Comparison of ENCODE assay signal across 19 cellular contexts in the genomic region with DNA sequence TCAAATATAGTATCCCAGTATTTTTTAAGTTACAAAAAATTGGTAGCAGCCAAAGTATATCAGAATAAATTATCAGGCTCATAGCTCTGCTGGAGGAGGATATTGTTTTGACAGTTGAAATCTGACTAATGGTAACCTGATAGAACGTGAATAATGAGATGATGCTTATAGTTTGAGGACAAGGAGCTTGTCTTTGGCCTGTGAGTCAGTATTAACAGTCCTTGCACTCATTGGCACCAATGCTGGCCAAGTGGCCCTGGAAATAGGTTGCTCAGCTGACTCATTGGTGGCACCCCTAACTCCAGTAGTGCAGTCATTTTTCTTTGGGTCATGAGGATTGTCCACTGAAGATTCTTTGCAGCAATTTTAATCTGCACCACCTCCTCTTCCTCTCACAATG.
A peak's percentile ranks its signal among the peaks of the same experiment; 100 is the strongest.
DNase-seq lines count a peak whose midpoint lies in the region; ATAC-seq and TF ChIP-seq lines count a peak whose summit lies in the region.
"Had no signal": no experiment of that assay in that cellular context is flagged by ENCODE, and none has a peak within 500 bp of the region (broad histone marks: within the 10 kb centered on the region; RNA-seq: fewer than 3 reads in every experiment).

No MANE protein-coding gene starts in this region.

- H3K36me3 ChIP-seq in PC-3 (ENCODE audit: low read depth, low read length) (no peaks in the 10 kb centered on the region), neuronal stem cell (replicated peaks in 1 of 2; ENCODE audit: control insufficient read depth in 2 of 2, insufficient read depth in 2 of 2, low read length in 2 of 2) (no peaks in the 10 kb centered on the region)
- H3K36me3 ChIP-seq: HAP-1 had no signal

- peak; percentile 73 for ATAC-seq in PC-3
- peak; percentile 29 for ATAC-seq in omental fat pad (ENCODE audit: low FRiP score)
- ATAC-seq in activated CD4-positive, alpha-beta T cell treated with anti-CD3 and anti-CD28 coated beads for 36 hours: no peak
- ATAC-seq in HG03571 (IDR thresholded peaks at IDR 0.05; ENCODE audit: unreplicated experiment): no peak
- ATAC-seq: activated CD4-positive, CD25-positive, alpha-beta regulatory T cell treated with anti-CD3 and anti-CD28 coated beads, Interleukin-2, amount 50 U/mL, for 24 hours; activated naive CD8-positive, alpha-beta T cell treated with anti-CD3 and anti-CD28 coated beads, Interleukin-2, amount 50 U/mL, for 24 hours; naive thymus-derived CD4-positive, alpha-beta T cell; sciatic nerve; T-cell had no signal

- H3K27me3 Mint-ChIP-seq in activated CD4-positive, alpha-beta T cell treated with anti-CD3 and anti-CD28 coated beads for 36 hours: peaks cover 6% of the 10 kb centered on the region
- H3K27me3 Mint-ChIP-seq: activated naive CD8-positive, alpha-beta T cell treated with anti-CD3 and anti-CD28 coated beads, Interleukin-2, amount 50 U/mL, for 24 hours; stimulated activated naive CD8-positive, alpha-beta T cell treated with anti-CD3 and anti-CD28 coated beads, Interleukin-15, Interleukin-2, amounts not matched to agents 100 ng/mL and 50 ng/mL, for 24 hours had no signal

- H3K36me3 Mint-ChIP-seq in activated CD4-positive, alpha-beta T cell treated with anti-CD3 and anti-CD28 coated beads for 36 hours (ENCODE audit: low read depth): no peaks in the 10 kb centered on the region
- H3K36me3 Mint-ChIP-seq: T-cell had no signal

- POLR2A ChIA-PET in PC-3 (lab: Charles Lee; ENCODE audit: unreplicated experiment): interaction anchor here (0.5 to 0.6 kb wide), 3 partner anchors 19 to 488 kb away, joined by 3 to 7 read pairs (median 4); partner anchors contain the start of gene JADE1
- POLR2A ChIA-PET in activated CD4-positive, alpha-beta T cell treated with anti-CD3 and anti-CD28 coated beads for 36 hours (lab: Charles Lee): no interaction called here

- no peak overlapping the region for H3K9ac ChIP-seq in PC-3 (ENCODE audit: low read length)
- H3K9ac ChIP-seq in neuronal stem cell (ENCODE audit: low read depth, low read length, poor library complexity): no peak overlapping the region

- H3K4me1 ChIP-seq in PC-3 (ENCODE audit: insufficient read depth, low read length) (peaks cover 35% of the 10 kb centered on the region), neuronal stem cell (ENCODE audit: control insufficient read depth in 2 of 2, insufficient read depth in 1 of 2, low read depth in 1 of 2, low read length in 2 of 2) (peaks cover 8 to 14% of the 10 kb centered on the region in 2 donors)

- TF ChIP-seq CTCF in PC-3 (conservative IDR thresholded peaks at IDR 0.05; ENCODE audit: low read depth, low read length) (no peak), epithelial cell of esophagus (IDR thresholded peaks at IDR 0.05; ENCODE audit: insufficient read depth, low read depth, low read length, missing control alignments) (no peak), omental fat pad (IDR thresholded peaks at IDR 0.05) (no peak)

- no peak overlapping the region for H3K14ac ChIP-seq in neuronal stem cell (ENCODE audit: low read length)

- H3K27ac ChIP-seq in PC-3 (ENCODE audit: low read length): peak overlapping the region; percentile 37
- H3K27ac ChIP-seq in neuronal stem cell (replicated peaks; ENCODE audit: low read length): no peak overlapping the region
- H3K27ac ChIP-seq: C4-2B, coronary artery, PC-9 had no signal

- intact Hi-C loops in PC-3 (cut with micrococcal nuclease): no loop called here
- intact Hi-C loops in activated CD4-positive, alpha-beta T cell treated with anti-CD3 and anti-CD28 coated beads for 36 hours (cut with DNase I, micrococcal nuclease): no loop called here

- CTCF ChIA-PET in PC-3 (lab: Charles Lee): interaction anchor here (1.0 kb wide), 1 partner anchor 69 kb away, joined by 4 read pairs; no protein-coding TSS in a partner anchor
- CTCF ChIA-PET in activated CD4-positive, alpha-beta T cell treated with anti-CD3 and anti-CD28 coated beads for 36 hours (lab: Charles Lee): interaction anchor here (0.6 kb wide), 1 partner anchor 674 kb away, joined by 4 read pairs; no protein-coding TSS in a partner anchor

- no peak overlapping the region for H2BK5ac ChIP-seq in neuronal stem cell (ENCODE audit: low read length)

- no peak overlapping the region for H4K91ac ChIP-seq in neuronal stem cell (ENCODE audit: low read depth, low read length, poor library complexity)

- WGBS in neuronal stem cell (ENCODE audit: extremely low coverage in 2 of 2, insufficient read length in 2 of 2, insufficient replicate concordance in 1 of 2), 2 donors: no CpG with 5 or more reads among the region's 1 CpG

- no peak overlapping the region for H3K4ac ChIP-seq in neuronal stem cell (ENCODE audit: low read length)

- no peaks in the 10 kb centered on the region for H3F3A ChIP-seq in PC-3 (ENCODE audit: low read length, unreplicated experiment)

- H4K20me1 ChIP-seq in PC-3 (ENCODE audit: low read length): no peaks in the 10 kb centered on the region

- no peaks in the 10 kb centered on the region for H3K9me3 Mint-ChIP-seq in activated CD4-positive, alpha-beta T cell treated with anti-CD3 and anti-CD28 coated beads for 36 hours (ENCODE audit: low read depth)
- H3K9me3 Mint-ChIP-seq: activated naive CD8-positive, alpha-beta T cell treated with anti-CD3 and anti-CD28 coated beads, Interleukin-2, amount 50 U/mL, for 24 hours; naive thymus-derived CD4-positive, alpha-beta T cell; stimulated activated naive CD8-positive, alpha-beta T cell treated with anti-CD3 and anti-CD28 coated beads, Interleukin-15, Interleukin-2, amounts not matched to agents 100 ng/mL and 50 ng/mL, for 24 hours; T-cell had no signal

- H3K27me3 ChIP-seq in PC-3 (ENCODE audit: low read length) (no peaks in the 10 kb centered on the region), neuronal stem cell (ENCODE audit: control insufficient read depth in 3 of 3, insufficient read depth in 3 of 3, low read depth in 1 of 3, low read length in 3 of 3) (peaks cover 0 to 5% (median 0%) of the 10 kb centered on the region in 3 experiments)

- DNase-seq in ELR (ENCODE audit: low read depth): peak; percentile 87
- peak; percentile 80 for DNase-seq in PC-3
- peak; percentile 84 for DNase-seq in epithelial cell of esophagus (ENCODE audit: low read depth)
- no peak for DNase-seq in omental fat pad (ENCODE audit: low spot score)
- DNase-seq in activated CD4-positive, alpha-beta T cell treated with anti-CD3 and anti-CD28 coated beads for 36 hours: no peak
- DNase-seq in neuronal stem cell (ENCODE audit: low spot score): no peak
- DNase-seq in GM19240 (ENCODE audit: insufficient read length, low spot score): no peak
- DNase-seq: activated naive CD8-positive, alpha-beta T cell treated with anti-CD3 and anti-CD28 coated beads, Interleukin-2, amount 50 U/mL, for 24 hours; naive thymus-derived CD4-positive, alpha-beta T cell; NCI-H1105; T-cell had no signal

- H3K4me1 Mint-ChIP-seq in activated CD4-positive, alpha-beta T cell treated with anti-CD3 and anti-CD28 coated beads for 36 hours: no peaks in the 10 kb centered on the region
- H3K4me1 Mint-ChIP-seq: activated naive CD8-positive, alpha-beta T cell treated with anti-CD3 and anti-CD28 coated beads, Interleukin-2, amount 50 U/mL, for 24 hours had no signal

- no peak overlapping the region for H2BK12ac ChIP-seq in neuronal stem cell (ENCODE audit: low read length)

- H3K79me2 ChIP-seq in PC-3 (ENCODE audit: low read length): no peaks in the 10 kb centered on the region

- no peak overlapping the region for H2AFZ ChIP-seq in PC-3 (ENCODE audit: low read length)
- H2AFZ ChIP-seq in neuronal stem cell (ENCODE audit: low read length): no peak overlapping the region
- H2AFZ ChIP-seq: PC-9 had no signal

- no peak overlapping the region for H3K23ac ChIP-seq in neuronal stem cell (ENCODE audit: low read depth, low read length, poor library complexity)

- H3K9me3 ChIP-seq in PC-3 (ENCODE audit: low read length) (no peaks in the 10 kb centered on the region), neuronal stem cell (replicated peaks in 1 of 2; ENCODE audit: control insufficient read depth in 2 of 2, insufficient read depth in 1 of 2, low read depth in 1 of 2, low read length in 2 of 2) (no peaks in the 10 kb centered on the region)
- H3K9me3 ChIP-seq: HAP-1 had no signal

- H2AK5ac ChIP-seq in neuronal stem cell (ENCODE audit: low read depth, low read length): no peak overlapping the region

- no peaks in the 10 kb centered on the region for H3K9me2 ChIP-seq in PC-3 (replicated peaks; ENCODE audit: low read length)

- no peak overlapping the region for H3K27ac Mint-ChIP-seq in activated CD4-positive, alpha-beta T cell treated with anti-CD3 and anti-CD28 coated beads for 36 hours
- H3K27ac Mint-ChIP-seq: activated naive CD8-positive, alpha-beta T cell treated with anti-CD3 and anti-CD28 coated beads, Interleukin-2, amount 50 U/mL, for 24 hours; naive thymus-derived CD4-positive, alpha-beta T cell; stimulated activated naive CD8-positive, alpha-beta T cell treated with anti-CD3 and anti-CD28 coated beads, Interleukin-15, Interleukin-2, amounts not matched to agents 100 ng/mL and 50 ng/mL, for 24 hours; T-cell had no signal

- BruUV-seq in PC-3 (replicated peaks; lab: Mats Ljungman, UMichigan): no TSS peak

- no peak overlapping the region for H3K18ac ChIP-seq in neuronal stem cell (ENCODE audit: low read length)

- H4K8ac ChIP-seq in neuronal stem cell (ENCODE audit: low read depth, low read length): no peak overlapping the region

- H2BK15ac ChIP-seq in neuronal stem cell (ENCODE audit: low read length): no peak overlapping the region

- H3K4me3 ChIP-seq in PC-3 (ENCODE audit: low read length) (no peak overlapping the region), epithelial cell of esophagus (ENCODE audit: low read length) (no peak overlapping the region), neuronal stem cell (ENCODE audit: low read length in 2 of 2) (no peak overlapping the region)
- H3K4me3 ChIP-seq: coronary artery, HAP-1, PC-9 had no signal

- H3K4me2 ChIP-seq in PC-3 (ENCODE audit: low read length) (peak overlapping the region; percentile 31; the same call in 1 of the 2 replicates), neuronal stem cell (ENCODE audit: insufficient read depth, low read length, poor library complexity, severe bottlenecking) (no peak overlapping the region)
- H3K4me2 ChIP-seq: PC-9 had no signal

- H3K79me1 ChIP-seq in neuronal stem cell (ENCODE audit: low read depth, low read length): no peaks in the 10 kb centered on the region

- no peak overlapping the region for H3K4me3 Mint-ChIP-seq in activated CD4-positive, alpha-beta T cell treated with anti-CD3 and anti-CD28 coated beads for 36 hours
- H3K4me3 Mint-ChIP-seq: activated naive CD8-positive, alpha-beta T cell treated with anti-CD3 and anti-CD28 coated beads, Interleukin-2, amount 50 U/mL, for 24 hours; naive thymus-derived CD4-positive, alpha-beta T cell; stimulated activated naive CD8-positive, alpha-beta T cell treated with anti-CD3 and anti-CD28 coated beads, Interleukin-15, Interleukin-2, amounts not matched to agents 100 ng/mL and 50 ng/mL, for 24 hours; T-cell had no signal

- H2BK120ac ChIP-seq in neuronal stem cell (ENCODE audit: low read depth, low read length): no peak overlapping the region

Comparison
In these comparisons a context has a peak if more than half of its experiments do, and no peak if none do; other contexts are left out.
1. DNase-seq: peak in ELR (single experiment), PC-3 (single experiment) and epithelial cell of esophagus (single experiment); none in omental fat pad (single experiment), activated CD4-positive, alpha-beta T cell treated with anti-CD3 and anti-CD28 coated beads for 36 hours (single experiment), neuronal stem cell (single experiment) and GM19240 (single experiment).
2. ATAC-seq: peak in PC-3 (single experiment) and omental fat pad (single experiment); none in activated CD4-positive, alpha-beta T cell treated with anti-CD3 and anti-CD28 coated beads for 36 hours (single experiment) and HG03571 (single experiment).